In genomic region chr12:38892090-38892786, GRCh38 we compare ENCODE assay signal across 1 cellular context.
TF ChIP-seq lines count a peak whose summit lies in the region.

No MANE protein-coding gene starts in this region.

TF ChIP-seq in HepG2, 621 proteins besides CTCF, POLR2A, EP300 and RAD21 (continued from another document and continues in another):
- no peak for TF ChIP-seq E2F2 (CRISPR knock-in tag; IDR thresholded peaks at IDR 0.05; ENCODE audit: borderline replicate concordance)
- no peak for TF ChIP-seq SNAPC4 (CRISPR knock-in tag; IDR thresholded peaks at IDR 0.05)
- no peak for TF ChIP-seq ZFP91 (CRISPR knock-in tag; IDR thresholded peaks at IDR 0.05; ENCODE audit: borderline replicate concordance)
- no peak for TF ChIP-seq PHB2 (IDR thresholded peaks at IDR 0.05; ENCODE audit: partially characterized antibody)
- TF ChIP-seq ZNF572 (CRISPR knock-in tag; IDR thresholded peaks at IDR 0.05): no peak
- peak; percentile 86; the same call in 1 of the 2 replicates for TF ChIP-seq FOXJ3 (CRISPR knock-in tag; IDR thresholded peaks at IDR 0.05; ENCODE audit: borderline replicate concordance)
- no peak for TF ChIP-seq ONECUT2 (CRISPR knock-in tag; IDR thresholded peaks at IDR 0.05)
- TF ChIP-seq SPEN (CRISPR knock-in tag; IDR thresholded peaks at IDR 0.05; ENCODE audit: low read depth): no peak
- TF ChIP-seq HIC2 (CRISPR knock-in tag; IDR thresholded peaks at IDR 0.05; ENCODE audit: low read depth): no peak
- TF ChIP-seq GMEB1 (CRISPR knock-in tag; IDR thresholded peaks at IDR 0.05; ENCODE audit: borderline replicate concordance): no peak
- no peak for TF ChIP-seq MYNN (CRISPR knock-in tag; IDR thresholded peaks at IDR 0.05; ENCODE audit: low read depth)
- TF ChIP-seq ZNF136 (CRISPR knock-in tag; IDR thresholded peaks at IDR 0.05; ENCODE audit: low read depth): no peak
- no peak for TF ChIP-seq SP140L (CRISPR knock-in tag; IDR thresholded peaks at IDR 0.05; ENCODE audit: borderline replicate concordance)
- TF ChIP-seq PAXIP1 (CRISPR knock-in tag; conservative IDR thresholded peaks at IDR 0.05): peak; percentile 83
- TF ChIP-seq ZNF670 (CRISPR knock-in tag; IDR thresholded peaks at IDR 0.05; ENCODE audit: borderline replicate concordance): peak; percentile 45; the same call in 1 of the 2 replicates
- no peak for TF ChIP-seq SUZ12 (IDR thresholded peaks at IDR 0.05; ENCODE audit: low read depth, low read length)
- no peak for TF ChIP-seq AKNA (CRISPR knock-in tag; IDR thresholded peaks at IDR 0.05; ENCODE audit: borderline replicate concordance)
- TF ChIP-seq SATB2 (CRISPR knock-in tag; IDR thresholded peaks at IDR 0.05): no peak
- TF ChIP-seq ZNF672 (CRISPR knock-in tag; IDR thresholded peaks at IDR 0.05): no peak
- TF ChIP-seq TAF1 (CRISPR knock-in tag; IDR thresholded peaks at IDR 0.05): no peak
- no peak for TF ChIP-seq ZNF547 (CRISPR knock-in tag; IDR thresholded peaks at IDR 0.05)
- no peak for TF ChIP-seq MXD1 (CRISPR knock-in tag; IDR thresholded peaks at IDR 0.05)
- TF ChIP-seq POLR2AphosphoS2 (IDR thresholded peaks at IDR 0.05; ENCODE audit: low read depth, low read length): no peak
